Comparison of ENCODE assay signal across 15 cellular contexts in the genomic region with DNA sequence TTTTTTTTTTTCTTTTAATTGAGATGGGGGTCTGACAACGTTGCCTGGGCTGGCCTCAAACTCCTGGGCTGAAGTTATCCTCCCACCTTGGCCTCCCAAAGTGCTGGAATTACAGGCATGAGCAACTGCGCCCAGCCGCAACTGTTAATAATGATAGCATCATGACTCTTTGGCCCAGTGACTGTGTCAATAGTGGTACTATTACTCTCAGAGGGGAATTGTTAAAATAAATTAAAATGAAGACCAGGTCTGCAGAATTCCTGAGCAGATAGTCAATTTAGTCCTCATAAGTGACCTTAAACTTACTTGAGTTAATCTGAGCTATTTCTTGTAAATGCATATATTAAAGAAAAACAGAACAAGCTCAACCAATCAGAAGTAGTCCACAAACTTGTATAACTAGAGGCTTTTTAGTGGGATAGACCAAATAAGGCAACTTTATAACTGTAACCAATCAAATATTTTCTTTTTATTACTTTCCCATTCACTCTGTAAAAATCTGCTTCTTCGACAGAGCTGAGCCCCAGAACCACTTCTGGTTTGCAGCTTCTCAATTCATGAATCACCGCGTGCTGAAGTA.
"Had no signal": no experiment of that assay in that cellular context is flagged by ENCODE, and none has a peak within 500 bp of the region (broad histone marks: within the 10 kb centered on the region; RNA-seq: fewer than 3 reads in every experiment).

No MANE protein-coding gene starts in this region.

- H3K27ac ChIP-seq: gastroesophageal sphincter, right atrium auricular region, tibial artery, vagina had no signal

- H3K36me3 Mint-ChIP-seq: activated naive CD4-positive, alpha-beta T cell treated with anti-CD3 and anti-CD28 coated beads, Interleukin-2, amount 50 U/mL, for 24 hours had no signal

- H3K9me3 Mint-ChIP-seq: activated naive CD4-positive, alpha-beta T cell treated with anti-CD3 and anti-CD28 coated beads, Interleukin-2, amount 50 U/mL, for 24 hours had no signal

- H3K27ac Mint-ChIP-seq: activated naive CD4-positive, alpha-beta T cell treated with anti-CD3 and anti-CD28 coated beads, Interleukin-2, amount 50 U/mL, for 24 hours had no signal

- H3K27me3 ChIP-seq: gastroesophageal sphincter, right atrium auricular region, tibial artery, vagina had no signal

- H3K4me3 ChIP-seq: gastroesophageal sphincter, lung, right atrium auricular region, tibial artery, vagina had no signal

- H3K27me3 Mint-ChIP-seq: activated naive CD4-positive, alpha-beta T cell treated with anti-CD3 and anti-CD28 coated beads, Interleukin-2, amount 50 U/mL, for 24 hours had no signal

- H3K9me3 ChIP-seq: gastroesophageal sphincter, right atrium auricular region, tibial artery, vagina had no signal

- DNase-seq: activated CD4-positive, CD25-positive, alpha-beta regulatory T cell treated with anti-CD3 and anti-CD28 coated beads, Interleukin-2, amount 50 U/mL, for 72 hours; amygdala; cerebellar nuclear complex; effector memory CD4-positive, alpha-beta T cell; islet precursor cell; midbrain; stimulated activated CD4-positive, alpha-beta T cell treated with anti-CD3 and anti-CD28 coated beads, Interleukin-4, amount 100 ng/mL, for 1 hour; stimulated activated naive CD4-positive, alpha-beta T cell; T1000; tibial artery had no signal

- ATAC-seq: gastroesophageal sphincter had no signal

- H3K36me3 ChIP-seq: gastroesophageal sphincter, right atrium auricular region, tibial artery, vagina had no signal
